1 cellular context compared by ENCODE assay signal in genomic region chr5:164563370-164563769, GRCh38.
TF ChIP-seq lines count a peak whose summit lies in the region.

No MANE protein-coding gene starts in this region.

TF ChIP-seq in SK-N-SH treated with all-trans-retinoic acid at 6 μM for 48 hours, 23 proteins besides CTCF, POLR2A, EP300 and RAD21 (continued from another document):
- TF ChIP-seq TCF4 (CRISPR knock-in tag; IDR thresholded peaks at IDR 0.05; ENCODE audit: borderline replicate concordance) (peak; percentile 50; the same call in 1 of the 2 replicates), ZNF70 (CRISPR knock-in tag; IDR thresholded peaks at IDR 0.05) (no peak), CSRNP3 (CRISPR knock-in tag; IDR thresholded peaks at IDR 0.05) (0 out of 2 replicates have a peak, but pooled peaks have one; percentile 67), ZFP30 (CRISPR knock-in tag; IDR thresholded peaks at IDR 0.05) (no peak), SNAI2 (CRISPR knock-in tag; IDR thresholded peaks at IDR 0.05) (0 out of 2 replicates have a peak, but pooled peaks have one; percentile 48), ISL1 (CRISPR knock-in tag; IDR thresholded peaks at IDR 0.05) (peak; percentile 98), ZNF565 (CRISPR knock-in tag; conservative IDR thresholded peaks at IDR 0.05; ENCODE audit: low read depth) (no peak), TSHZ2 (CRISPR knock-in tag; IDR thresholded peaks at IDR 0.05) (0 out of 2 replicates have a peak, but pooled peaks have one; percentile 38), GLIS3 (CRISPR knock-in tag; IDR thresholded peaks at IDR 0.05) (0 out of 2 replicates have a peak, but pooled peaks have one; percentile 9), ESRRG (CRISPR knock-in tag; IDR thresholded peaks at IDR 0.05) (peak; percentile 53; the same call in 1 of the 2 replicates), RARB (CRISPR knock-in tag; IDR thresholded peaks at IDR 0.05) (no peak)
TF ChIP-seq in SK-N-SH treated with all-trans-retinoic acid at 6 μM for 48 hours: peak in this region for 9.
